ENCODE assay signal across 9 cellular contexts in the genomic region with DNA sequence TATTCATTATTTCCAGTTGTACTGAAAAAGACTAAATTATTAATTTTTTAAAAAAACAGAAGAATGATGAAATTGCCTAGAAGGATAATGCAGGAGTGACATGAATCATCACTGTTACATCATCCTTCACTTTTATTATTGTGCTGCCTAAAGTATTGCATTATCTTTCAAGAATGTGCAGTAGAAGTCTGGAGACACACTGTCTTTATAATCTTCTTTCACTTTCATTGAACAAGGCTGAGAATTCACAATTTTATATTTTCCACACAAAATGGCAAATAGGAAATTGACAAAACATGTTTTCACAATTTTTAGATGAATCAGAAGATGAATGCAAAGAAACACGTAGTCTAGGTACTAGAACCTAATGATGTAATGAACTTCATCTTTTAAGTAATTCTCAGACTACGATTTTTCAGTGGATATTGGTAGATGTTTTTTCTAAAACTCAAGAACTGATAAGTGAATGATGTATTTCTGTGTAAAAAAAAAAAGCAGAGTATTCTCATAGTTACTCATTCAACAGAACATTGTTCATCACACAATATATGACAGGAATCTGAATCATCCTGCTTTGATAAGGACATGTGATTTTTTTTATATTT.
DNase-seq lines count a peak whose midpoint lies in the region; TF ChIP-seq lines count a peak whose summit lies in the region.
"Had no signal": no experiment of that assay in that cellular context is flagged by ENCODE, and none has a peak within 500 bp of the region (broad histone marks: within the 10 kb centered on the region; RNA-seq: fewer than 3 reads in every experiment).

No MANE protein-coding gene starts in this region.

- H3K27me3 Mint-ChIP-seq in activated naive CD8-positive, alpha-beta T cell treated with anti-CD3 and anti-CD28 coated beads for 36 hours: no peaks in the 10 kb centered on the region

- H3K9me3 Mint-ChIP-seq in activated naive CD8-positive, alpha-beta T cell treated with anti-CD3 and anti-CD28 coated beads for 36 hours: peaks cover 13% of the 10 kb centered on the region

- DNase-seq in ELR (ENCODE audit: low read depth) (peak; percentile 89), LHCN-M2 (ENCODE audit: low read depth) (peak; percentile 77), myocyte (ENCODE audit: low read depth) (peak; percentile 40), mesenteric fat pad (ENCODE audit: low spot score) (no peak), NCI-H1417 treated with DMSO at 0.1 percent for 48 hours (lab: John Stamatoyannopoulos, UW) (no peak), NCI-H2171 treated with DMSO at 0.1 percent for 48 hours (lab: John Stamatoyannopoulos, UW) (no peak), lower leg skin (ENCODE audit: low spot score in 2 of 2) (no peak)
- no peak for DNase-seq in activated naive CD8-positive, alpha-beta T cell treated with anti-CD3 and anti-CD28 coated beads for 36 hours
- DNase-seq: activated gamma-delta T cell treated with Interleukin-2 at 50 U/mL for 16 hours had no signal

- H3K27ac Mint-ChIP-seq in activated naive CD8-positive, alpha-beta T cell treated with anti-CD3 and anti-CD28 coated beads for 36 hours: peak overlapping the region; percentile 99

- TF ChIP-seq POLR2A in lower leg skin (IDR thresholded peaks at IDR 0.05): no peak

- peaks cover 38% of the 10 kb centered on the region for H3K36me3 Mint-ChIP-seq in activated naive CD8-positive, alpha-beta T cell treated with anti-CD3 and anti-CD28 coated beads for 36 hours

- peaks cover 68% of the 10 kb centered on the region for H3K4me1 Mint-ChIP-seq in activated naive CD8-positive, alpha-beta T cell treated with anti-CD3 and anti-CD28 coated beads for 36 hours

- intact Hi-C loops in lower leg skin (cut with DNase I; ENCODE audit: low total_unique reads): no loop called here

- WGBS in lower leg skin, 2 donors: 74 to 79% methylated on average over 2 of the region's 2 CpGs

- no peak for TF ChIP-seq CTCF in lower leg skin (IDR thresholded peaks at IDR 0.05)

- H3K4me3 Mint-ChIP-seq in activated naive CD8-positive, alpha-beta T cell treated with anti-CD3 and anti-CD28 coated beads for 36 hours: peak overlapping the region; percentile 57

- no peak overlapping the region for H3K4me3 ChIP-seq in lower leg skin (ENCODE audit: low read depth, poor library complexity, severe bottlenecking)

Comparison
In these comparisons a context has a peak if more than half of its experiments do, and no peak if none do; other contexts are left out.
1. DNase-seq: peak in ELR (single experiment), LHCN-M2 (single experiment) and myocyte (single experiment); none in activated naive CD8-positive, alpha-beta T cell treated with anti-CD3 and anti-CD28 coated beads for 36 hours (single experiment), mesenteric fat pad (single experiment), NCI-H1417 treated with DMSO at 0.1 percent for 48 hours (single experiment), NCI-H2171 treated with DMSO at 0.1 percent for 48 hours (single experiment) and lower leg skin (0 of 2).